14 cellular contexts compared by ENCODE assay signal in the genomic region with DNA sequence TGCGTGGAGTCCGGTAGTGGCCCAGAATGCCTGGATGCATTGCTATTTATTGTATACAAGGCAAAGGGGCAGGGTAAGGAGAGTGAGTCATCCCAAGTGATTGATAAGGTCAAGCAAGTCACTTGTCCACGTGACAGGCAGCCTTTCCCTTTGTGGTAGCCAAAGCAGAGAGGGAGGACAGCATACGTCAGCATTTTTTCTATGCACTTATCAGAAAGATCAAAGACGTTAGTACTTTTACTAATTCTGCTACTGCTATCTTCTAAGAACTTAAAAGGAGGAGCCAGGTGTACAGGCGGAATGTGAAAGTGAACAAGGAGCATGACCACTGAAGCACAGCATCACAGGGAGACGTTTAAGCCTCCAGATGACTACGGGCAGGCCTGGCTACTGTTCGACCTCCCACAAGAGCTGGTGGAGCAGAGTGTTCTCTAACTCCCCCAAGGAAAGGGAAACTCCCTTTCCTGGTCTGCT.
"Had no signal": no experiment of that assay in that cellular context is flagged by ENCODE, and none has a peak within 500 bp of the region (broad histone marks: within the 10 kb centered on the region; RNA-seq: fewer than 3 reads in every experiment).

No MANE protein-coding gene starts in this region.

- H3K36me3 ChIP-seq: esophagus squamous epithelium, thyroid gland, uterus had no signal

- FAIRE-seq: astrocyte had no signal

- H3K4me3 Mint-ChIP-seq: activated naive CD8-positive, alpha-beta T cell treated with anti-CD3 and anti-CD28 coated beads, Interleukin-2, amount 50 U/mL, for 24 hours; activated T-cell treated with anti-CD3 and anti-CD28 coated beads, Interleukin-2, amount 50 U/mL, for 4 hours; natural killer cell had no signal

- H3K27ac Mint-ChIP-seq: activated naive CD8-positive, alpha-beta T cell treated with anti-CD3 and anti-CD28 coated beads, Interleukin-2, amount 50 U/mL, for 24 hours; natural killer cell had no signal

- H3K4me3 ChIP-seq: esophagus squamous epithelium, thyroid gland, uterus had no signal

- H3K27me3 ChIP-seq: esophagus squamous epithelium, foreskin keratinocyte, thyroid gland, uterus had no signal

- DNase-seq: activated CD4-positive, alpha-beta T cell treated with anti-CD3 and anti-CD28 coated beads for 1 hour; activated CD8-positive, alpha-beta memory T cell treated with anti-CD3 and anti-CD28 coated beads for 24 hours; activated naive CD8-positive, alpha-beta T cell treated with anti-CD3 and anti-CD28 coated beads, Interleukin-2, amount 50 U/mL, for 24 hours; activated T-cell treated with anti-CD3 and anti-CD28 coated beads, Interleukin-2, amount 50 U/mL, for 4 hours; esophagus squamous epithelium; left colon; natural killer cell; stimulated activated CD4-positive, alpha-beta T cell treated with anti-CD3 and anti-CD28 coated beads, Interleukin-15, amount 100 ng/mL, for 24 hours; stimulated activated CD4-positive, alpha-beta T cell treated with anti-CD3 and anti-CD28 coated beads, Interleukin-4, amount 100 ng/mL, for 24 hours; thyroid gland; uterus had no signal

- H3K27ac ChIP-seq: esophagus squamous epithelium, foreskin keratinocyte, thyroid gland, uterus had no signal

- H3K9me3 ChIP-seq: thyroid gland had no signal

- ATAC-seq: natural killer cell, SK-N-SH treated with all-trans-retinoic acid at 6 μM for 48 hours had no signal

- H3K4me1 ChIP-seq: esophagus squamous epithelium, foreskin keratinocyte, thyroid gland, uterus had no signal

- H3K4me1 Mint-ChIP-seq: natural killer cell had no signal

- H3K27me3 Mint-ChIP-seq: activated naive CD8-positive, alpha-beta T cell treated with anti-CD3 and anti-CD28 coated beads, Interleukin-2, amount 50 U/mL, for 24 hours had no signal
